Comparison of ENCODE assay signal across 14 cellular contexts in the genomic region with DNA sequence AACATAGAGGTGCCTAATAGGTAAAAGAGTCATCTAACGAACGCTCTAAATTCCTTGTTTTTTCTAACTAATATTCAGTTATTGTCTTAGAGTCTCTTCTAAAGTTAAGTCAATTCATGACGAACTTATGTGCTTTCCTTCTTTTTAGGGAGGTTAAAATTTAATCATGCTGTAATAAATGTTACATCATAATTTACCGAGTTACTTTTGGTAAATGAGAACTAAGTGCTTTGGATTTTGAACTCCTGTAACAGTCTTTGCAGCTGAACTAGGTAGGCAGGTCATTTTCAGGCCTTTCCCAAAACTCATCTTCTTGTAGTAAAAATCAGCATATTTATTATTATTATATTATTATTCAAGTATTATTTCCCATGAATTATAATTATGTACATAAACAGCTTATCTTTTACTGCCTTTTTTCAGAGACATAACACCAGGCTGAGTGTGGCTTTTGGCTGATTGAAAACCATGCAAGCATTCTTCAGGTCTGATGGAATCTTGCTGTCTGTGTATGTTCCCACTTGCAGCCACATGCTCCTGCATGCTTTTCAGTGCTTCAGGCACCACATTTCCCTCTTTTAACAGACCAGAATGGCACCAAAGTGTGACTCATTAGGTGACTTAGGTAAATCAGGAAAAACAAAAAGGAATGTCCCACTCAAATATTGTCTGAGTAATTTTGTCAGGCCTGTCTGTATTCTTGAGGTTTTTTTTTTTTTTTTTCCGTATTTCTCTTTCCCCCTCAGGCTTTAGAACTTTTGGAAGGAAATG.
A peak's percentile ranks its signal among the peaks of the same experiment; 100 is the strongest.
DNase-seq lines count a peak whose midpoint lies in the region; ATAC-seq and TF ChIP-seq lines count a peak whose summit lies in the region.
"Had no signal": no experiment of that assay in that cellular context is flagged by ENCODE, and none has a peak within 500 bp of the region (broad histone marks: within the 10 kb centered on the region; RNA-seq: fewer than 3 reads in every experiment).

No MANE protein-coding gene starts in this region.

- H3K4me1 Mint-ChIP-seq in Caco-2 (ENCODE audit: low read depth, unreplicated experiment), result peaks cover 59% of the 10 kb centered on the region
- H3K4me1 Mint-ChIP-seq in endodermal cell, result peaks cover 22% of the 10 kb centered on the region
- H3K4me1 Mint-ChIP-seq: activated T-helper 17 cell treated with anti-CD3 and anti-CD28 coated beads, Interleukin-2, amount 50 U/mL, for 72 hours had no signal

- H3K27me3 Mint-ChIP-seq in Caco-2 (ENCODE audit: insufficient read depth, unreplicated experiment), result no peaks in the 10 kb centered on the region
- H3K27me3 Mint-ChIP-seq in endodermal cell (ENCODE audit: insufficient read depth), result no peaks in the 10 kb centered on the region

- no peak overlapping the region for H2BK120ac ChIP-seq in mesendoderm (ENCODE audit: low read depth, low read length)

- H3K79me2 ChIP-seq in PC-9 (ENCODE audit: low read depth) (no peaks in the 10 kb centered on the region), mesendoderm (ENCODE audit: control insufficient read depth, insufficient read depth, low read length) (no peaks in the 10 kb centered on the region)

- no peak for TF ChIP-seq CTCF in Caco-2 (IDR thresholded peaks at IDR 0.05; ENCODE audit: insufficient read depth in 1 of 2, low read depth in 1 of 2, low read length in 1 of 2, severe bottlenecking in 1 of 2, unreplicated experiment in 1 of 2)
- TF ChIP-seq CTCF in PC-9 (conservative IDR thresholded peaks at IDR 0.05), result no peak
- no peak for TF ChIP-seq CTCF in endodermal cell (conservative IDR thresholded peaks at IDR 0.05)
- no peak for TF ChIP-seq CTCF in sigmoid colon (IDR thresholded peaks at IDR 0.05)

- no peak overlapping the region for H4K5ac ChIP-seq in mesendoderm (ENCODE audit: low read length)

- H3K18ac ChIP-seq in mesendoderm (ENCODE audit: low read length), result no peak overlapping the region

- peaks cover 20% of the 10 kb centered on the region for H3K36me3 Mint-ChIP-seq in Caco-2 (ENCODE audit: insufficient read depth, unreplicated experiment)
- H3K36me3 Mint-ChIP-seq in endodermal cell (ENCODE audit: low read depth), result no peaks in the 10 kb centered on the region

- H3K4me3 ChIP-seq in Caco-2 (ENCODE audit: low read depth, low read length) (no peak overlapping the region; the same call in 1 of the 2 replicates), PC-9 (peak overlapping the region; percentile 23), endodermal cell (ENCODE audit: low read length) (no peak overlapping the region), mesendoderm (ENCODE audit: low read length) (no peak overlapping the region), sigmoid colon (no peak overlapping the region)
- H3K4me3 ChIP-seq: psoas muscle, SK-N-MC had no signal

- H4K8ac ChIP-seq in mesendoderm (ENCODE audit: low read depth, low read length), result no peak overlapping the region

- H3K4me3 Mint-ChIP-seq in Caco-2 (ENCODE audit: unreplicated experiment), result peak overlapping the region; percentile 68
- H3K4me3 Mint-ChIP-seq in endodermal cell, result no peak overlapping the region
- H3K4me3 Mint-ChIP-seq: activated T-helper 17 cell treated with anti-CD3 and anti-CD28 coated beads, Interleukin-2, amount 50 U/mL, for 72 hours had no signal

- H3K27ac ChIP-seq in PC-9 (peak overlapping the region; percentile 98), endodermal cell (ENCODE audit: low read depth, low read length) (no peak overlapping the region), mesendoderm (ENCODE audit: low read depth, low read length) (no peak overlapping the region), sigmoid colon (no peak overlapping the region)
- H3K27ac ChIP-seq: psoas muscle, SK-N-MC had no signal

- H2AFZ ChIP-seq in PC-9, result peak overlapping the region; percentile 39; the same call in 1 of the 2 replicates

- intact Hi-C loops in Caco-2 (cut with micrococcal nuclease; ENCODE audit: unreplicated experiment), result loop anchor here (1.0 to 10.0 kb wide), 5 partner anchors 76 to 164 kb away; a partner anchor contains a TSS
- intact Hi-C loops in PC-9 (cut with micrococcal nuclease; ENCODE audit: unreplicated experiment), result loop anchor here (1.0 to 2.0 kb wide), 4 partner anchors 35 to 81 kb away; a partner anchor contains a TSS
- intact Hi-C loops in sigmoid colon (cut with DNase I), result no loop called here

- H2AK5ac ChIP-seq in mesendoderm (ENCODE audit: low read length), result no peak overlapping the region

- CTCF ChIA-PET in Caco-2 (lab: Charles Lee), result interaction anchor here (1.4 kb wide), 1 partner anchor 81 kb away, joined by 7 read pairs; a partner anchor contains a TSS
- CTCF ChIA-PET in PC-9 (lab: Charles Lee), result no interaction called here

- H3K36me3 ChIP-seq in Caco-2 (ENCODE audit: control insufficient read depth, insufficient read depth, low read length), result no peaks in the 10 kb centered on the region
- H3K36me3 ChIP-seq in PC-9 (ENCODE audit: low read depth), result no peaks in the 10 kb centered on the region
- H3K36me3 ChIP-seq in endodermal cell (ENCODE audit: control insufficient read depth, insufficient read depth, low read length), result no peaks in the 10 kb centered on the region
- no peaks in the 10 kb centered on the region for H3K36me3 ChIP-seq in mesendoderm (ENCODE audit: control insufficient read depth, insufficient read depth, low read length)
- no peaks in the 10 kb centered on the region for H3K36me3 ChIP-seq in sigmoid colon

- H2BK15ac ChIP-seq in mesendoderm (replicated peaks; ENCODE audit: low read depth), result no peak overlapping the region

- H3K27ac Mint-ChIP-seq in Caco-2 (ENCODE audit: unreplicated experiment), result peak overlapping the region; percentile 98
- H3K27ac Mint-ChIP-seq in endodermal cell, result peak overlapping the region; percentile 10
- H3K27ac Mint-ChIP-seq: activated T-helper 17 cell treated with anti-CD3 and anti-CD28 coated beads, Interleukin-2, amount 50 U/mL, for 72 hours had no signal

- peak overlapping the region; percentile 56 for H3K56ac ChIP-seq in mesendoderm (ENCODE audit: low read length)

- H3K23ac ChIP-seq in mesendoderm (ENCODE audit: low read length), result no peak overlapping the region

- no peak overlapping the region for H3K9ac ChIP-seq in endodermal cell (ENCODE audit: extremely low read depth, low read length, poor library complexity, severe bottlenecking)
- no peak overlapping the region for H3K9ac ChIP-seq in mesendoderm (ENCODE audit: low read length)

- DNase-seq in Caco-2, result peak; percentile 61 to 67
- DNase-seq in PC-9, result peak; percentile 61 to 97
- no peak for DNase-seq in endodermal cell
- DNase-seq in mesendoderm, result peak; percentile 87
- no peak for DNase-seq in NCI-H1436 (lab: John Stamatoyannopoulos, UW)
- DNase-seq in sigmoid colon, result no peak
- DNase-seq: GDM1, NCI-H1105 treated with DMSO at 0.1 percent for 48 hours, NCI-H69, psoas muscle had no signal

- 91 to 100% methylated on average over 2 to 4 of the region's 5 CpGs for WGBS in endodermal cell (ENCODE audit: insufficient coverage in 1 of 2, insufficient read length in 1 of 2), 2 experiments
- no CpG with 5 or more reads among the region's 5 CpGs for WGBS in mesendoderm (ENCODE audit: extremely low coverage, insufficient coverage, low lambda C conversion rate)
- WGBS in sigmoid colon, 2 donors, result 24 to 74% methylated on average over 5 of the region's 5 CpGs

- H4K20me1 ChIP-seq in PC-9 (ENCODE audit: insufficient read depth), result no peaks in the 10 kb centered on the region

- H3K4ac ChIP-seq in mesendoderm (ENCODE audit: low read depth, low read length), result no peak overlapping the region

- no peaks in the 10 kb centered on the region for H3K9me2 ChIP-seq in PC-9 (ENCODE audit: insufficient read depth)

- H3K4me1 ChIP-seq in Caco-2 (peaks cover 62% of the 10 kb centered on the region), PC-9 (replicated peaks; ENCODE audit: insufficient read depth) (peaks cover 48% of the 10 kb centered on the region), endodermal cell (ENCODE audit: control insufficient read depth, insufficient read depth, low read length) (peaks cover 8% of the 10 kb centered on the region), mesendoderm (ENCODE audit: control insufficient read depth, low read depth, low read length) (peaks cover 8% of the 10 kb centered on the region), sigmoid colon (no peaks in the 10 kb centered on the region)
- H3K4me1 ChIP-seq: psoas muscle had no signal

- H3F3A ChIP-seq in PC-9 (ENCODE audit: insufficient read depth, low read depth), result peaks cover 35% of the 10 kb centered on the region

- H3K4me2 ChIP-seq in PC-9, result peak overlapping the region; percentile 68
- H3K4me2 ChIP-seq in mesendoderm (ENCODE audit: low read length), result no peak overlapping the region

- no peaks in the 10 kb centered on the region for H3K79me1 ChIP-seq in mesendoderm (ENCODE audit: low read length)

- POLR2A ChIA-PET in Caco-2 (lab: Charles Lee), result interaction anchor here (0.5 to 1.8 kb wide), 4 partner anchors 81 to 188 kb away, joined by 3 to 18 read pairs (median 6); a partner anchor contains a TSS
- POLR2A ChIA-PET in PC-9 (lab: Charles Lee; ENCODE audit: unreplicated experiment), result interaction anchor here (0.6 to 1.3 kb wide), 4 partner anchors 58 to 620 kb away, joined by 3 to 8 read pairs (median 6); a partner anchor contains a TSS

- ATAC-seq in GM18867 (IDR thresholded peaks at IDR 0.05; ENCODE audit: unreplicated experiment) (no peak), GM19463 (IDR thresholded peaks at IDR 0.05; ENCODE audit: unreplicated experiment) (no peak)
- ATAC-seq: activated T-helper 17 cell treated with anti-CD3 and anti-CD28 coated beads, Interleukin-2, amount 50 U/mL, for 72 hours; psoas muscle had no signal

- H3K9me3 Mint-ChIP-seq in Caco-2 (ENCODE audit: unreplicated experiment) (peaks cover 28% of the 10 kb centered on the region), endodermal cell (no peaks in the 10 kb centered on the region)
- H3K9me3 Mint-ChIP-seq: activated T-helper 17 cell treated with anti-CD3 and anti-CD28 coated beads, Interleukin-2, amount 50 U/mL, for 72 hours had no signal

- TF ChIP-seq POLR2A in sigmoid colon (IDR thresholded peaks at IDR 0.05), result no peak

- TF ChIP-seq EP300 in sigmoid colon (IDR thresholded peaks at IDR 0.05), result no peak

- no peak overlapping the region for H2BK5ac ChIP-seq in mesendoderm (ENCODE audit: low read length)

- TSS peak; percentile 85 for BruUV-seq in Caco-2 (replicated peaks; lab: Mats Ljungman, UMichigan)
- BruUV-seq in PC-9 (replicated peaks; lab: Mats Ljungman, UMichigan), result no TSS peak

- H3K9me3 ChIP-seq in Caco-2, result peaks cover 2% of the 10 kb centered on the region; the same call in 1 of the 2 replicates
- H3K9me3 ChIP-seq in PC-9 (ENCODE audit: insufficient read depth, low read depth), result peaks cover 18% of the 10 kb centered on the region; the same call in 1 of the 2 replicates
- no peaks in the 10 kb centered on the region for H3K9me3 ChIP-seq in endodermal cell (ENCODE audit: control insufficient read depth, low read length)
- peaks cover 0 to 2% (median 0%) of the 10 kb centered on the region in 4 donors for H3K9me3 ChIP-seq in sigmoid colon
- H3K9me3 ChIP-seq: psoas muscle had no signal

- no peaks in the 10 kb centered on the region for H3K27me3 ChIP-seq in Caco-2 (replicated peaks; ENCODE audit: control insufficient read depth, insufficient read depth, low read length)
- H3K27me3 ChIP-seq in PC-9 (ENCODE audit: insufficient read depth, low read depth), result no peaks in the 10 kb centered on the region
- H3K27me3 ChIP-seq in endodermal cell (ENCODE audit: control insufficient read depth, insufficient read depth, low read length, poor library complexity, severe bottlenecking), result no peaks in the 10 kb centered on the region
- no peaks in the 10 kb centered on the region for H3K27me3 ChIP-seq in mesendoderm (ENCODE audit: insufficient read depth, low read length, poor library complexity)
- H3K27me3 ChIP-seq in sigmoid colon, result no peaks in the 10 kb centered on the region

Comparison
In these comparisons a context has a peak if more than half of its experiments do, and no peak if none do; other contexts are left out.
1. DNase-seq: peak in Caco-2 (2 of 2), PC-9 (2 of 2) and mesendoderm (single experiment); none in endodermal cell (single experiment), NCI-H1436 (single experiment) and sigmoid colon (single experiment).